Comparison of ENCODE assay signal across 8 cellular contexts in genomic region chr9:96619491-96620154, GRCh38. TPM values are rescaled to one million over a fixed set of nuclear protein-coding genes. Genes with fewer than 3 reads are reported as not detected.
DNase-seq lines count a peak whose midpoint lies in the region; ATAC-seq and TF ChIP-seq lines count a peak whose summit lies in the region.

Gene CDC14B (minus strand): TSS chr9:96619843. CDS start chr9:96619378, 465 bp downstream.

- TF ChIP-seq POLR2A in breast epithelium (IDR thresholded peaks at IDR 0.05): no peak
- TF ChIP-seq POLR2A in sigmoid colon (IDR thresholded peaks at IDR 0.05): no peak

- H3K9me3 ChIP-seq in breast epithelium (no peaks in the 10 kb centered on the region), iPS-18a (ENCODE audit: control insufficient read depth, low read depth, low read length) (no peaks in the 10 kb centered on the region), sigmoid colon (no peaks in the 10 kb centered on the region)

- H3K4me1 ChIP-seq in breast epithelium (peaks cover 0 to 4% of the 10 kb centered on the region in 2 donors), iPS-18a (ENCODE audit: control insufficient read depth, low read depth, low read length) (peaks cover 16% of the 10 kb centered on the region), sigmoid colon (peaks cover 0 to 15% (median 6%) of the 10 kb centered on the region in 4 donors)

- no peak for TF ChIP-seq EP300 in sigmoid colon (IDR thresholded peaks at IDR 0.05)

- peak within 1 kb of the TSS; percentile 83 to 87 for H3K27ac ChIP-seq in breast epithelium
- H3K27ac ChIP-seq in iPS-18a (ENCODE audit: low read length): no peak within 1 kb of the TSS
- H3K27ac ChIP-seq in sigmoid colon: peak within 1 kb of the TSS; percentile 75 to 90 (median 82)

- H3K27me3 ChIP-seq in breast epithelium: no peaks in the 10 kb centered on the region
- peaks cover 20% of the 10 kb centered on the region for H3K27me3 ChIP-seq in iPS-18a (ENCODE audit: control insufficient read depth, insufficient read depth, low read length)
- no peaks in the 10 kb centered on the region for H3K27me3 ChIP-seq in sigmoid colon

- 1% methylated on average over 66 of the region's 66 CpGs for WGBS in sigmoid colon, 2 donors

- DNase-seq in AG20443 (ENCODE audit: low spot score) (peak; percentile 90), NCI-H1930 (lab: John Stamatoyannopoulos, UW) (peak; percentile 90 to 91), breast epithelium (ENCODE audit: low spot score in 2 of 2) (peak; percentile 87 to 92), sigmoid colon (peak; percentile 96)

- no peak for TF ChIP-seq CTCF in WI38 (IDR thresholded peaks at IDR 0.05; ENCODE audit: low read depth, low read length)
- no peak for TF ChIP-seq CTCF in breast epithelium (IDR thresholded peaks at IDR 0.05)
- no peak for TF ChIP-seq CTCF in sigmoid colon (IDR thresholded peaks at IDR 0.05)

- no peaks in the 10 kb centered on the region for H3K36me3 ChIP-seq in breast epithelium
- H3K36me3 ChIP-seq in iPS-18a (ENCODE audit: control insufficient read depth, low read depth, low read length): no peaks in the 10 kb centered on the region
- no peaks in the 10 kb centered on the region for H3K36me3 ChIP-seq in sigmoid colon

- ATAC-seq in GM21786 (IDR thresholded peaks at IDR 0.05; ENCODE audit: unreplicated experiment) (peak; percentile 72), HG03571 (IDR thresholded peaks at IDR 0.05; ENCODE audit: unreplicated experiment) (no peak)

- H3K4me3 ChIP-seq in WI38 (ENCODE audit: low read depth, low read length): peak within 1 kb of the TSS; percentile 74
- H3K4me3 ChIP-seq in breast epithelium: peak within 1 kb of the TSS; percentile 62 to 89 (median 85)
- H3K4me3 ChIP-seq in iPS-18a (ENCODE audit: low read length): peak within 1 kb of the TSS; percentile 65
- peak within 1 kb of the TSS; percentile 45 to 92 (median 77) for H3K4me3 ChIP-seq in sigmoid colon

- intact Hi-C loops in breast epithelium (cut with DNase I; ENCODE audit: low total_unique reads): no loop called here
- intact Hi-C loops in sigmoid colon (cut with DNase I): loop anchor here (2.0 to 5.0 kb wide), 3 partner anchors 35 to 172 kb away; partner anchors contain the start of gene PRXL2C

- H3K9ac ChIP-seq in iPS-18a (ENCODE audit: low read length): peak within 1 kb of the TSS; percentile 19

RNA-seq across cellular contexts. Expression of gene CDC14B, which starts in this region (rescaled TPM):
- total RNA-seq in breast epithelium (10 to 100 TPM; 22.0 to 33.4 (median 23.9) TPM), sigmoid colon (10 to 100 TPM; 12.5 to 35.7 (median 17.6) TPM)
- polyA plus RNA-seq in sigmoid colon: 10 to 100 TPM in 1 of 3 donors, 1 to 10 TPM in 2; 5.6 to 10.6 (median 8.4) TPM
